In the genomic region with DNA sequence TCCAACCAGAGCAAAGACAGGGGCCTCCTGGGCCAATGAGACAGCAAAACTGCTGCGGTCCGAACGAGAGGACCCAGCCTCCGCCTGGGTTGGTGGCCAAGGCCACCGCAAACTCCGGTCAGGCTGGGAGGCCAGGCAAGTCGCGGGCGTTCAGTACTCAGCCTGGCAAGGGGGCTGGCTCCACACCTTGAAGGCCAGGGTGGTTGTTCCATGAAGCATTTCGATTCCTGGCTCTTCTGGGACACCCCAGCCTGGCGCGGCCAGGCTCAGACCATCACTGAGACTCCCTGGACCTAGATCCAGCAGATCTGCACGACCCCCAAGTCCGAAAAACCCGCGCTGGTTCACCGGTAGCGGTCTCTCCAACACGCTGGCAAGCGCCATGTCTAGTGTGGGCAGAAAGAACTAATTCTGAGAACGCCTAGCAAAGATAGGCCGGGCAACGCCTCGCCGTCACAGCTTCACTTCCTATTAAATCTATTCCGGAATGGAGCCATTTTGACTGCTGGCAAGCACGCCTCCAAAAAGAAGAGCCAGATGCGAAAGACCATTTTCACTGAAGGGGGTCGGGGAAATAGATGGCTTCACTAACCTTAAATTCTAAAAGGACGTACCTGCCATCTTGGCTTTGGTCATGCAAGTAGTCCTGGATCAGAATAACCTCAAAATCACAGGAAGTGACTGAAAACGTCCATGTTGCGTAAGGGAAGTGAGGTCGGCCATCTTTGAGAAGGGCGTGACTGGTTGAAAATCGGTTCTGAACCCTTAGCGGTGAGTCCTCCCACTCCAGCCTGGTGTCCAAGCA, we compare ENCODE assay signal across 8 cellular contexts. TPM values are rescaled to one million over a fixed set of nuclear protein-coding genes. Genes with fewer than 3 reads are reported as not detected.
A peak's percentile ranks its signal among the peaks of the same experiment; 100 is the strongest.
DNase-seq lines count a peak whose midpoint lies in the region; ATAC-seq, FAIRE-seq and TF ChIP-seq lines count a peak whose summit lies in the region.

A gene (minus strand): TSS at position 403 of the 805 bp plus-strand sequence. CDS start 19 bp downstream, at position 384.

- H3K27ac ChIP-seq in 22Rv1 (peak within 1 kb of the TSS; percentile 89), colonic mucosa (peak within 1 kb of the TSS; percentile 88), HepG2 (ENCODE audit: extremely low read length, insufficient read depth, low read length) (peak within 1 kb of the TSS; percentile 90)

- H2AFZ ChIP-seq in HepG2 (ENCODE audit: low read length) = peak within 1 kb of the TSS; percentile 98

- H3K79me2 ChIP-seq in HepG2 (ENCODE audit: insufficient read depth, low read length) = peaks cover 34% of the 10 kb centered on the region

- H3K4me1 ChIP-seq in colonic mucosa = peaks cover 9% of the 10 kb centered on the region
- H3K4me1 ChIP-seq in HepG2 (ENCODE audit: insufficient read depth, low read length) = peaks cover 38% of the 10 kb centered on the region

- no peaks in the 10 kb centered on the region for H3K9me3 Mint-ChIP-seq in WTC11

- CTCF ChIA-PET in WTC11 (lab: Charles Lee) (interaction anchor here (0.5 to 1.4 kb wide), 4 partner anchors 18 to 214 kb away, joined by 3 to 9 read pairs (median 4); no protein-coding TSS in a partner anchor), HepG2 (lab: Yijun Ruan, JAX; ENCODE audit: low intra/inter-chr PET ratio, low total read pairs) (no interaction called here)

- in situ Hi-C loops in HepG2 (cut with HindIII; ENCODE audit: extremely low pct_ligation_motif_present, low pct_unique_long_range_greater_than_20kb) = no loop called here

- TF ChIP-seq CTCF in 22Rv1 (IDR thresholded peaks at IDR 0.05) = no peak
- no peak for TF ChIP-seq CTCF in WTC11 (IDR thresholded peaks at IDR 0.05)
- no peak for TF ChIP-seq CTCF in colonic mucosa (IDR thresholded peaks at IDR 0.05)
- TF ChIP-seq CTCF in HepG2 (CRISPR knock-in tag; IDR thresholded peaks at IDR 0.05) = peak; percentile 14

- WGBS in HepG2 (ENCODE audit: low lambda C conversion rate) = under 1% methylated on average over 33 of the region's 36 CpGs

- H3K9ac ChIP-seq in colonic mucosa (ENCODE audit: low read depth in 2 of 2, low read length in 2 of 2) (peak within 1 kb of the TSS; percentile 92 to 93), HepG2 (ENCODE audit: insufficient read depth, low read depth, low read length) (peak within 1 kb of the TSS; percentile 97)

- intact Hi-C loops in colonic mucosa (cut with DNase I) = loop anchor here (5.0 kb wide), 1 partner anchor 37 kb away; no protein-coding TSS in a partner anchor
- intact Hi-C loops in HepG2 (cut with micrococcal nuclease; ENCODE audit: unreplicated experiment) = loop anchor here (1.0 to 2.0 kb wide), 4 partner anchors 24 to 60 kb away; a partner anchor contains a TSS

- TF ChIP-seq POLR2A in HepG2 (IDR thresholded peaks at IDR 0.05; ENCODE audit: insufficient read depth in 1 of 2, low read depth in 2 of 2, low read length in 2 of 2) = peak in 1 of 2 experiments; percentile 98; a peak in 2 of 4 replicates

- peaks cover 33% of the 10 kb centered on the region for H3K36me3 Mint-ChIP-seq in WTC11

- no peaks in the 10 kb centered on the region for H3K9me3 ChIP-seq in colonic mucosa
- no peaks in the 10 kb centered on the region for H3K9me3 ChIP-seq in HepG2 (ENCODE audit: low read length)

- H3K36me3 ChIP-seq in colonic mucosa = peaks cover 13% of the 10 kb centered on the region
- H3K36me3 ChIP-seq in HepG2 (replicated peaks in 1 of 2; ENCODE audit: control insufficient read depth in 1 of 2, insufficient read depth in 2 of 2, low read length in 2 of 2) = peaks cover 16 to 28% of the 10 kb centered on the region in 2 experiments

- ATAC-seq in GM19025 (IDR thresholded peaks at IDR 0.05; ENCODE audit: low read depth, unreplicated experiment) (peak; percentile 91), HG03354 (IDR thresholded peaks at IDR 0.05; ENCODE audit: poor library complexity, severe bottlenecking, unreplicated experiment) (peak; percentile 97), WTC11 (peak; percentile 94), HepG2 (peak; percentile 96)

- FAIRE-seq in HepG2 (lab: Jason Lieb, UNC) = peak; percentile 99

- DNase-seq in WTC11 (ENCODE audit: low spot score) = peak; percentile 84
- DNase-seq in colonic mucosa = peak; percentile 91
- peak; percentile 100 for DNase-seq in HepG2 (ENCODE audit: low spot score)
- DNase-seq in stimulated activated CD4-positive, alpha-beta T cell treated with anti-CD3 and anti-CD28 coated beads, Interleukin-4, amount 100 ng/mL, for 4 hours = peak; percentile 74 to 91
- no peak for DNase-seq in kidney glomerular epithelial cell (lab: John Stamatoyannopoulos, UW)

- no peaks in the 10 kb centered on the region for H4K20me1 ChIP-seq in HepG2 (ENCODE audit: insufficient read depth, low read length)

- peak within 1 kb of the TSS; percentile 100 for H3K27ac Mint-ChIP-seq in WTC11

- H3K27me3 ChIP-seq in colonic mucosa (no peaks in the 10 kb centered on the region), HepG2 (ENCODE audit: control insufficient read depth in 1 of 2, insufficient read depth in 2 of 2, low read length in 2 of 2) (no peaks in the 10 kb centered on the region; a peak in 1 of 5 replicates)

- POLR2A ChIA-PET in WTC11 (lab: Charles Lee) (interaction anchor here (0.6 to 2.0 kb wide), 3 partner anchors 23 to 52 kb away, joined by 3 to 4 read pairs (median 3); a partner anchor contains a TSS), HepG2 (lab: Yijun Ruan, JAX) (interaction anchor here (0.7 to 15.1 kb wide), 24 partner anchors 8 to 1236 kb away, joined by 3 to 203 read pairs (median 5); a partner anchor contains a TSS)

- H3K4me1 Mint-ChIP-seq in WTC11 = peaks cover 14% of the 10 kb centered on the region

- no TSS peak for BruUV-seq in HepG2 (replicated peaks; lab: Mats Ljungman, UMichigan)

- H3K4me3 Mint-ChIP-seq in WTC11 = peak within 1 kb of the TSS; percentile 96

- TF ChIP-seq RAD21 in HepG2 (CRISPR knock-in tag; IDR thresholded peaks at IDR 0.05) = peak; percentile 49; the same call in 1 of the 2 replicates

- H3K4me3 ChIP-seq in colonic mucosa = peak within 1 kb of the TSS; percentile 57
- H3K4me3 ChIP-seq in HepG2 (replicated peaks in 1 of 3; ENCODE audit: insufficient read depth in 1 of 3, low read depth in 2 of 3, low read length in 3 of 3) = peak within 1 kb of the TSS; percentile 78 to 86 (median 80)

- H3K4me2 ChIP-seq in HepG2 (ENCODE audit: low read depth, low read length) = peak within 1 kb of the TSS; percentile 92

- no peaks in the 10 kb centered on the region for H3K27me3 Mint-ChIP-seq in WTC11 (ENCODE audit: low read depth)

- TF ChIP-seq EP300 in HepG2 (IDR thresholded peaks at IDR 0.05; ENCODE audit: low read depth in 2 of 2, low read length in 2 of 2) = peak; percentile 3 to 52; a peak in 2 of 4 replicates
- peak; percentile 42 for TF ChIP-seq EP300 in HepG2 (CRISPR knock-in tag; IDR thresholded peaks at IDR 0.05; ENCODE audit: borderline replicate concordance)

TF ChIP-seq in WTC11, 78 proteins besides CTCF, POLR2A, EP300 and RAD21 (continues in another document):
- peak; percentile 35; the same call in 1 of the 2 replicates for TF ChIP-seq SMAD4 (CRISPR knock-in tag; IDR thresholded peaks at IDR 0.05)
- TF ChIP-seq SP1 (CRISPR knock-in tag; conservative IDR thresholded peaks at IDR 0.05) = peak; percentile 52; the same call in 1 of the 2 replicates
- TF ChIP-seq, protein P1, sequence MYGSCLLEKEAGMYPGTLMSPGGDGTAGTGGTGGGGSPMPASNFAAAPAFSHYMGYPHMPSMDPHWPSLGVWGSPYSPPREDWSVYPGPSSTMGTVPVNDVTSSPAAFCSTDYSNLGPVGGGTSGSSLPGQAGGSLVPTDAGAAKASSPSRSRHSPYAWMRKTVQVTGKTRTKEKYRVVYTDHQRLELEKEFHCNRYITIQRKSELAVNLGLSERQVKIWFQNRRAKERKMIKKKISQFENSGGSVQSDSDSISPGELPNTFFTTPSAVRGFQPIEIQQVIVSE (CRISPR knock-in tag; IDR thresholded peaks at IDR 0.05; ENCODE audit: borderline replicate concordance) = no peak
- TF ChIP-seq ZNF263 (CRISPR knock-in tag; IDR thresholded peaks at IDR 0.05; ENCODE audit: low read depth) = peak; percentile 57; the same call in 1 of the 2 replicates

TF ChIP-seq in HepG2, 621 proteins besides CTCF, POLR2A, EP300 and RAD21 (continues in another document):
- TF ChIP-seq MTF1 (CRISPR knock-in tag; IDR thresholded peaks at IDR 0.05) = no peak
- peak; percentile 81; the same call in 1 of the 2 replicates for TF ChIP-seq MAF1 (CRISPR knock-in tag; IDR thresholded peaks at IDR 0.05; ENCODE audit: borderline replicate concordance)
- no peak for TF ChIP-seq ZNF260 (CRISPR knock-in tag; IDR thresholded peaks at IDR 0.05; ENCODE audit: borderline replicate concordance, low read depth)

RNA-seq across cellular contexts. Expression of the gene that starts here (rescaled TPM):
- 200 to 224 TPM (median 203 TPM) in 3 replicates for total RNA-seq in WTC11 (2021)
- total RNA-seq in colonic mucosa = 100 to 1,000 TPM in 1 of 2 donors, 10 to 100 TPM in 1; 99.7 to 137 TPM
- 871 and 1,316 TPM in 2 replicates for total RNA-seq in HepG2 (2016; rRNA removed; fragmentation: Illumina TruSeq; extraction: Trizol)
- 296 and 327 TPM in 2 replicates for total RNA-seq in HepG2 (2016; cell fraction: cytosol; rRNA removed; fragmentation: Illumina TruSeq; extraction: Trizol; ENCODE audit: low read depth)
- 923 and 1,358 TPM in 2 replicates for total RNA-seq in HepG2 (2016; cell fraction: insoluble cytoplasmic fraction; rRNA removed; fragmentation: Illumina TruSeq; extraction: Trizol)
- total RNA-seq in HepG2 (2016; cell fraction: membrane; rRNA removed; fragmentation: Illumina TruSeq; extraction: Trizol) = 499 and 543 TPM in 2 replicates
- total RNA-seq in HepG2 (2016; cell fraction: nucleus; rRNA removed; fragmentation: Illumina TruSeq; extraction: Trizol) = 325 and 326 TPM in 2 replicates
- polyA plus RNA-seq in HepG2 (2011; rRNA removed) = 566 and 705 TPM in 2 replicates
- polyA plus RNA-seq in HepG2 (2011; cell fraction: cytosol; rRNA removed) = 909 and 1,129 TPM in 2 replicates
- polyA plus RNA-seq in HepG2 (2011; cell fraction: nucleus; rRNA removed) = 173 and 191 TPM in 2 replicates
- polyA plus RNA-seq in HepG2 (2012) = 459 and 476 TPM in 2 replicates
- 281 and 292 TPM in 2 replicates for polyA plus RNA-seq in HepG2 (2016; cell fraction: cytosol; fragmentation: Illumina TruSeq; extraction: Trizol; ENCODE audit: low read depth)
- 1,127 and 1,228 TPM in 2 replicates for polyA plus RNA-seq in HepG2 (2016; cell fraction: insoluble cytoplasmic fraction; fragmentation: Illumina TruSeq; extraction: Trizol; ENCODE audit: low read depth)
- polyA plus RNA-seq in HepG2 (2016; cell fraction: membrane; fragmentation: Illumina TruSeq; extraction: Trizol; ENCODE audit: low read depth) = 411 and 426 TPM in 2 replicates
- 421 and 445 TPM in 2 replicates for polyA plus RNA-seq in HepG2 (2016; cell fraction: nucleus; fragmentation: Illumina TruSeq; extraction: Trizol; ENCODE audit: insufficient read depth, low read depth)
- polyA minus RNA-seq in HepG2 (2011; rRNA and poly(A)+ RNA removed; ENCODE audit: low replicate concordance) = 455 and 971 TPM in 2 replicates
- 370 and 379 TPM in 2 replicates for polyA minus RNA-seq in HepG2 (2011; cell fraction: cytosol; rRNA and poly(A)+ RNA removed)
- polyA minus RNA-seq in HepG2 (2011; cell fraction: nucleus; rRNA and poly(A)+ RNA removed) = 156 and 157 TPM in 2 replicates
